Comparison of ENCODE assay signal across 11 cellular contexts in the genomic region with DNA sequence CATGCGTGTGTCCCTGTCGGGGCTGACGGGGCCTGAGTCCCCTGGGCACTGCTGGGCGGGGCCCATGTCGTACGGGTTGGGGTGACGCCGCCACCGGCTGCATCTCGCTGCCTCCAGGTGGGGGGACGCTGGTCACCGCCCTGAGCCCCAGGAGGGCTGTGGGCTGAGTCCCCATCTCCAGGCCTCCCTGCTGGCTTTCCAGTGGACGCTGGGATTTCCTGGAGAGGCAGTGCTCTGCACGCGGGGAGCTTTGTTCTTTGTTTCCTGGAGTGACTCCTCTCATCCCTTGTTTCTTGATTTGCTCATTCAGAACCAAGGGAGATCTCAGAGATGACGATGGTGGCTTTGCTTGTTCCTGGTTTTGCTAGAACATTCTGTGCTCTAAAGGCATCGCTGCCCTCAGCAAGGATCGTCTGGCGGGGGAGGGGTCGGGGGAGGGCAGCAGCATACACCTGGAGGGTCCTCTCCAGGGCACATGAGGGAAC. TPM values are rescaled to one million over a fixed set of nuclear protein-coding genes. Genes with fewer than 3 reads are reported as not detected.
A peak's percentile ranks its signal among the peaks of the same experiment; 100 is the strongest.
DNase-seq lines count a peak whose midpoint lies in the region; ATAC-seq and TF ChIP-seq lines count a peak whose summit lies in the region.
"Had no signal": no experiment of that assay in that cellular context is flagged by ENCODE, and none has a peak within 500 bp of the region (broad histone marks: within the 10 kb centered on the region; RNA-seq: fewer than 3 reads in every experiment).

No MANE protein-coding gene starts in this region.

- CTCF ChIA-PET in PC-9 (lab: Charles Lee) = no interaction called here
- CTCF ChIA-PET in HEK293T (lab: Yijun Ruan, JAX) = no interaction called here

- peak overlapping the region; percentile 59 for H2AK5ac ChIP-seq in trophoblast cell (ENCODE audit: low read length)

- TSS peak; percentile 70 for BruUV-seq in PC-9 (replicated peaks; lab: Mats Ljungman, UMichigan)

- H3K4me2 ChIP-seq in PC-9 (peak overlapping the region; percentile 69), trophoblast cell (ENCODE audit: low read length) (no peak overlapping the region)

- H3K27ac ChIP-seq in PC-9 = peak overlapping the region; percentile 73
- H3K27ac ChIP-seq in trophoblast cell (ENCODE audit: low read depth, low read length) = peak overlapping the region; percentile 25

- no peak overlapping the region for H2BK5ac ChIP-seq in trophoblast cell (ENCODE audit: low read depth, low read length, poor library complexity)

- ATAC-seq in esophagus mucosa (peak; percentile 12), HG03460 (IDR thresholded peaks at IDR 0.05; ENCODE audit: unreplicated experiment) (no peak)

- peaks cover 17% of the 10 kb centered on the region for H3K79me1 ChIP-seq in trophoblast cell (ENCODE audit: low read length)

- H3K36me3 ChIP-seq in PC-9 (ENCODE audit: low read depth) = no peaks in the 10 kb centered on the region
- H3K36me3 ChIP-seq in trophoblast cell (ENCODE audit: control insufficient read depth in 1 of 2, insufficient read depth in 2 of 2, low read length in 2 of 2) = peaks cover 22 to 36% of the 10 kb centered on the region in 2 experiments

- H3K4me3 ChIP-seq in PC-9 = no peak overlapping the region
- H3K4me3 ChIP-seq in trophoblast cell (ENCODE audit: low read depth, low read length) = no peak overlapping the region

- no peaks in the 10 kb centered on the region for H3K9me3 ChIP-seq in PC-9 (ENCODE audit: insufficient read depth, low read depth)
- H3K9me3 ChIP-seq in trophoblast cell (ENCODE audit: insufficient read depth, low read depth, low read length) = peaks cover 6% of the 10 kb centered on the region
- H3K9me3 ChIP-seq: Caco-2 had no signal

- H3F3A ChIP-seq in PC-9 (ENCODE audit: insufficient read depth, low read depth) = peaks cover 18% of the 10 kb centered on the region

- H3K9me2 ChIP-seq in PC-9 (ENCODE audit: insufficient read depth) = no peaks in the 10 kb centered on the region

- POLR2A ChIA-PET in PC-9 (lab: Charles Lee; ENCODE audit: unreplicated experiment) (interaction anchor here (1.2 kb wide), 1 partner anchor 10 kb away, joined by 3 read pairs; no protein-coding TSS in a partner anchor), HEK293T (lab: Yijun Ruan, JAX) (interaction anchor here (1.1 kb wide), 1 partner anchor 25 kb away, joined by 4 read pairs; no protein-coding TSS in a partner anchor)

- H3K9ac ChIP-seq in trophoblast cell (ENCODE audit: low read length) = no peak overlapping the region

- intact Hi-C loops in PC-9 (cut with micrococcal nuclease; ENCODE audit: unreplicated experiment) = loop anchor here (1.0 kb wide), 1 partner anchor 10 kb away; no protein-coding TSS in a partner anchor

- H3K4me1 ChIP-seq in PC-9 (replicated peaks; ENCODE audit: insufficient read depth) = peaks cover 51% of the 10 kb centered on the region
- peaks cover 51 to 53% of the 10 kb centered on the region in 2 experiments for H3K4me1 ChIP-seq in trophoblast cell (ENCODE audit: control insufficient read depth in 1 of 2, insufficient read depth in 2 of 2, low read length in 2 of 2)

- peak overlapping the region; percentile 6 for H2BK120ac ChIP-seq in trophoblast cell (ENCODE audit: insufficient read depth, low read length, poor library complexity)

- TF ChIP-seq CTCF in PC-9 (conservative IDR thresholded peaks at IDR 0.05) = no peak

- peak overlapping the region; percentile 19 for H2BK12ac ChIP-seq in trophoblast cell (ENCODE audit: low read length)

- no peaks in the 10 kb centered on the region for H4K20me1 ChIP-seq in PC-9 (ENCODE audit: insufficient read depth)

- peak; percentile 22 for DNase-seq in CD1c-positive myeloid dendritic cell (ENCODE audit: extremely low spot score)
- no peak for DNase-seq in PC-9
- DNase-seq in trophoblast cell = peak in 1 of 2 donors; percentile 38
- no peak for DNase-seq in OCI-M1 (lab: John Stamatoyannopoulos, UW)
- DNase-seq in HEK293T (ENCODE audit: extremely low spot score) = no peak
- no peak for DNase-seq in activated CD4-positive, CD25-positive, alpha-beta regulatory T cell (lab: John Stamatoyannopoulos, UW)
- DNase-seq: Caco-2, HFFc6, NCI-H2081 treated with DMSO at 0.1 percent for 48 hours had no signal

- no peak overlapping the region for H2AFZ ChIP-seq in PC-9
- peak overlapping the region; percentile 3 for H2AFZ ChIP-seq in trophoblast cell (ENCODE audit: insufficient read depth, low read length, poor library complexity)

- peak overlapping the region; percentile 22 for H4K12ac ChIP-seq in trophoblast cell (ENCODE audit: low read depth, low read length)

- no peak overlapping the region for H4K91ac ChIP-seq in trophoblast cell (ENCODE audit: low read depth, low read length)

- no peak overlapping the region for H3K23ac ChIP-seq in trophoblast cell (ENCODE audit: low read length)

- no CpG with 5 or more reads among the region's 20 CpGs for WGBS in trophoblast cell (ENCODE audit: extremely low coverage, insufficient coverage, insufficient read length)

- peaks cover 9% of the 10 kb centered on the region; the same call in 1 of the 2 replicates for H3K79me2 ChIP-seq in PC-9 (ENCODE audit: low read depth)
- H3K79me2 ChIP-seq in trophoblast cell (ENCODE audit: control insufficient read depth, insufficient read depth, low read length, poor library complexity) = peaks cover 17% of the 10 kb centered on the region

- peak overlapping the region; percentile 69 for H4K8ac ChIP-seq in trophoblast cell (ENCODE audit: low read depth, low read length)

- H3K4ac ChIP-seq in trophoblast cell (ENCODE audit: low read depth, low read length) = peak overlapping the region; percentile 4

- H3K18ac ChIP-seq in trophoblast cell (ENCODE audit: low read length) = peak overlapping the region; percentile 24

- H3K27me3 ChIP-seq in PC-9 (ENCODE audit: insufficient read depth, low read depth) (no peaks in the 10 kb centered on the region), trophoblast cell (ENCODE audit: insufficient read depth, low read length) (no peaks in the 10 kb centered on the region)

- peak overlapping the region; percentile 32 for H3K14ac ChIP-seq in trophoblast cell (ENCODE audit: low read length)

TF ChIP-seq in HEK293T, 16 proteins besides CTCF, POLR2A, EP300 and RAD21:
- TF ChIP-seq CTBP1 (IDR thresholded peaks at IDR 0.05; ENCODE audit: borderline replicate concordance) (no peak), SUZ12 (IDR thresholded peaks at IDR 0.05) (no peak)
- TF ChIP-seq, protein P1, sequence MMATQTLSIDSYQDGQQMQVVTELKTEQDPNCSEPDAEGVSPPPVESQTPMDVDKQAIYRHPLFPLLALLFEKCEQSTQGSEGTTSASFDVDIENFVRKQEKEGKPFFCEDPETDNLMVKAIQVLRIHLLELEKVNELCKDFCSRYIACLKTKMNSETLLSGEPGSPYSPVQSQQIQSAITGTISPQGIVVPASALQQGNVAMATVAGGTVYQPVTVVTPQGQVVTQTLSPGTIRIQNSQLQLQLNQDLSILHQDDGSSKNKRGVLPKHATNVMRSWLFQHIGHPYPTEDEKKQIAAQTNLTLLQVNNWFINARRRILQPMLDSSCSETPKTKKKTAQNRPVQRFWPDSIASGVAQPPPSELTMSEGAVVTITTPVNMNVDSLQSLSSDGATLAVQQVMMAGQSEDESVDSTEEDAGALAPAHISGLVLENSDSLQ (IDR thresholded peaks at IDR 0.05) = no peak

RNA-seq across cellular contexts. Expression of a gene that starts 21.0 kb away (rescaled TPM):
- 16.9 and 20.6 TPM in 2 replicates for total RNA-seq in PC-9 (2021)
- total RNA-seq in esophagus mucosa = 14.6 TPM
- polyA plus RNA-seq in trophoblast cell (2013) = 57.0 and 60.9 TPM in 2 replicates
